18 cellular contexts compared by ENCODE assay signal in the genomic region with DNA sequence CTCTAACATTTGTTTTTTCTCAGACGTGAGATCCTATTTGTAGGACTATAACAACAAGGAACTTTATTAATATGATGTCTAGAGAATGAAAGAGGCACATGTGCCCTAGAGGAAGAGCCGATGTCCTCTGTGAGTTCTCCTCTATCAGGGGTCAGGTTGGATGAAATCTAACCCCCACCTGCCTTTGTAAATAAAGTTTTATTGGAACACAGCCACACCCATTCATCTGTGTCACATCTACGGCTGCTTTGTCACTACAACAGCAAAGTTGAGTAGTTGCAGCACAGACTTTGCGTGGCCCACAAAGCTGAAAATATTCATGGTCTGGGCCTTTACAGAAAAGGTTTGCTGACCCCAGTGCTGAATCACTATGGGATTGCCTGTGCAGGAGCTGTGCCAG. TPM values are rescaled to one million over a fixed set of nuclear protein-coding genes. Genes with fewer than 3 reads are reported as not detected.
DNase-seq lines count a peak whose midpoint lies in the region; ATAC-seq, FAIRE-seq and TF ChIP-seq lines count a peak whose summit lies in the region.
"Had no signal": no experiment of that assay in that cellular context is flagged by ENCODE, and none has a peak within 500 bp of the region (broad histone marks: within the 10 kb centered on the region; RNA-seq: fewer than 3 reads in every experiment).

No MANE protein-coding gene starts in this region.

- H3K27me3 ChIP-seq in astrocyte (ENCODE audit: insufficient read depth, low read length) = no peaks in the 10 kb centered on the region
- H3K27me3 ChIP-seq in hepatocyte = no peaks in the 10 kb centered on the region
- H3K27me3 ChIP-seq in small intestine (ENCODE audit: control insufficient read depth in 2 of 2, insufficient read depth in 2 of 2, low read length in 2 of 2) = no peaks in the 10 kb centered on the region
- H3K27me3 ChIP-seq: Peyer's patch had no signal

- TF ChIP-seq CTCF in astrocyte (IDR thresholded peaks at IDR 0.05; ENCODE audit: insufficient read depth, low read depth, low read length) (no peak), hepatocyte (IDR thresholded peaks at IDR 0.05; ENCODE audit: poor library complexity) (no peak)

- no peak overlapping the region for H3K4me3 Mint-ChIP-seq in astrocyte (ENCODE audit: unreplicated experiment)

- H3K4me2 ChIP-seq in astrocyte (ENCODE audit: low read length) (no peak overlapping the region), hepatocyte (no peak overlapping the region)

- H3K9ac ChIP-seq in astrocyte (ENCODE audit: low read length) = no peak overlapping the region

- H3K4me3 ChIP-seq in astrocyte (ENCODE audit: insufficient read depth, low read depth, low read length) = no peak overlapping the region
- H3K4me3 ChIP-seq in hepatocyte = no peak overlapping the region
- no peak overlapping the region for H3K4me3 ChIP-seq in small intestine (ENCODE audit: low read depth in 1 of 2, low read length in 2 of 2)
- H3K4me3 ChIP-seq: SK-N-MC had no signal

- H3K4me1 ChIP-seq in astrocyte (ENCODE audit: insufficient read depth, low read length) (no peaks in the 10 kb centered on the region), hepatocyte (ENCODE audit: insufficient read depth) (peaks cover 52% of the 10 kb centered on the region), small intestine (ENCODE audit: control insufficient read depth in 2 of 2, insufficient read depth in 1 of 2, low read depth in 1 of 2, low read length in 1 of 2) (no peaks in the 10 kb centered on the region)

- 89% methylated on average over 4 of the region's 4 CpGs for WGBS in hepatocyte (ENCODE audit: low lambda C conversion rate, missing lambda C conversion rate)
- 64 to 86% (median 84%) methylated on average over 4 of the region's 4 CpGs for WGBS in small intestine, 3 donors

- H3K9me3 Mint-ChIP-seq in astrocyte (ENCODE audit: unreplicated experiment) = no peaks in the 10 kb centered on the region

- H3K4me1 Mint-ChIP-seq in astrocyte (ENCODE audit: low read depth, unreplicated experiment) = peaks cover 22% of the 10 kb centered on the region

- peaks cover 11% of the 10 kb centered on the region for H3K27me3 Mint-ChIP-seq in astrocyte (ENCODE audit: low read depth, unreplicated experiment)

- H4K20me1 ChIP-seq in astrocyte (ENCODE audit: insufficient read depth, low read length) (no peaks in the 10 kb centered on the region), hepatocyte (ENCODE audit: insufficient read depth, poor library complexity, severe bottlenecking) (no peaks in the 10 kb centered on the region)

- H2AFZ ChIP-seq in astrocyte (ENCODE audit: low read depth, low read length) = no peak overlapping the region
- no peak overlapping the region for H2AFZ ChIP-seq in hepatocyte

- H3K9me3 ChIP-seq in astrocyte (ENCODE audit: insufficient read depth, low read depth, low read length) = no peaks in the 10 kb centered on the region
- H3K9me3 ChIP-seq in hepatocyte (ENCODE audit: low read depth) = no peaks in the 10 kb centered on the region
- no peaks in the 10 kb centered on the region for H3K9me3 ChIP-seq in small intestine (ENCODE audit: control insufficient read depth, low read depth)
- H3K9me3 ChIP-seq: Peyer's patch had no signal

- DNase-seq in NCI-H69 (lab: John Stamatoyannopoulos, UW) (peak; percentile 66), astrocyte (ENCODE audit: low read depth) (peak; percentile 23), hepatocyte (ENCODE audit: low spot score) (no peak), small intestine (peak; percentile 37), NCI-H1417 treated with DMSO at 0.1 percent for 48 hours (lab: John Stamatoyannopoulos, UW) (no peak)
- DNase-seq: ACHN, C1 segment of cervical spinal cord, HCEC 1CT, KG1, NCI-H187 treated with DMSO at 0.1 percent for 48 hours, NCI-H2171, NCI-H526, Peyer's patch had no signal

- no peak for ATAC-seq in GM19397 (IDR thresholded peaks at IDR 0.05; ENCODE audit: unreplicated experiment)
- no peak for ATAC-seq in HG03095 (IDR thresholded peaks at IDR 0.05; ENCODE audit: unreplicated experiment)
- ATAC-seq in HG03378 (IDR thresholded peaks at IDR 0.05; ENCODE audit: unreplicated experiment) = no peak

- FAIRE-seq in astrocyte (lab: Jason Lieb, UNC) (no peak), small intestine (lab: Jason Lieb, UNC) (no peak)
- FAIRE-seq: G401.6 had no signal

- no peaks in the 10 kb centered on the region for H3K36me3 ChIP-seq in astrocyte (ENCODE audit: insufficient read depth, low read length)
- H3K36me3 ChIP-seq in hepatocyte (replicated peaks; ENCODE audit: insufficient read depth, low read depth) = no peaks in the 10 kb centered on the region
- no peaks in the 10 kb centered on the region for H3K36me3 ChIP-seq in small intestine (ENCODE audit: control insufficient read depth in 2 of 2, insufficient read depth in 2 of 2, low read length in 2 of 2)
- H3K36me3 ChIP-seq: Peyer's patch had no signal

- no peaks in the 10 kb centered on the region for H3K79me2 ChIP-seq in astrocyte (ENCODE audit: insufficient read depth, low read length)
- H3K79me2 ChIP-seq in hepatocyte = no peaks in the 10 kb centered on the region

- H3K27ac ChIP-seq in astrocyte (ENCODE audit: low read depth, low read length) = no peak overlapping the region
- H3K27ac ChIP-seq in hepatocyte = peak overlapping the region; percentile 72
- H3K27ac ChIP-seq in small intestine (ENCODE audit: low read depth in 1 of 2, low read length in 1 of 2) = no peak overlapping the region
- H3K27ac ChIP-seq: SK-N-MC had no signal

- no peaks in the 10 kb centered on the region for H3K9me2 ChIP-seq in hepatocyte (replicated peaks; ENCODE audit: insufficient read depth)

- H3K36me3 Mint-ChIP-seq in astrocyte (ENCODE audit: low read depth, unreplicated experiment) = no peaks in the 10 kb centered on the region

- peak overlapping the region; percentile 26 for H3K27ac Mint-ChIP-seq in astrocyte (ENCODE audit: unreplicated experiment)

RNA-seq across cellular contexts. Expression of a gene that starts 0.6 kb away (rescaled TPM):
- total RNA-seq in astrocyte (not detected in 2 replicates), hepatocyte (3.1 and 3.7 TPM in 2 replicates)
- polyA plus RNA-seq in hepatocyte (0.68 and 0.98 TPM in 2 replicates), small intestine (10 to 100 TPM in 1 of 3 donors, 1 to 10 TPM in 2; 2.6 to 31.1 (median 7.3) TPM)

RNA-seq across cellular contexts. Expression of a gene that starts 32.7 kb away (rescaled TPM):
- total RNA-seq in astrocyte (1.2 and 3.0 TPM in 2 replicates), hepatocyte (476 and 505 TPM in 2 replicates)
- polyA plus RNA-seq in hepatocyte (455 and 583 TPM in 2 replicates), small intestine (1 to 10 TPM in 2 of 3 donors, under 1 TPM in 1; 0.81 to 3.8 (median 1.6) TPM)

Comparison
In these comparisons a context has a peak if more than half of its experiments do, and no peak if none do; other contexts are left out.
1. DNase-seq: peak in NCI-H69 (single experiment), astrocyte (single experiment) and small intestine (single experiment); none in hepatocyte (single experiment) and NCI-H1417 treated with DMSO at 0.1 percent for 48 hours (single experiment).
2. RNA of a gene that starts 32.7 kb away (total RNA-seq): 476 to 505 TPM in hepatocyte; 1.2 to 3.0 TPM in astrocyte; every median in the first group is over 100 times any median in the second.